ENCODE assay signal across 14 cellular contexts in genomic region chr10:98461500-98461842, GRCh38. TPM values are rescaled to one million over a fixed set of nuclear protein-coding genes. Genes with fewer than 3 reads are reported as not detected.
DNase-seq lines count a peak whose midpoint lies in the region; ATAC-seq and TF ChIP-seq lines count a peak whose summit lies in the region.
"Had no signal": no experiment of that assay in that cellular context is flagged by ENCODE, and none has a peak within 500 bp of the region (broad histone marks: within the 10 kb centered on the region; RNA-seq: fewer than 3 reads in every experiment).

No MANE protein-coding gene starts in this region.

- no peaks in the 10 kb centered on the region for H3K9me3 ChIP-seq in HEK293 (ENCODE audit: control insufficient read depth, insufficient read depth, low read depth, low read length)
- H3K9me3 ChIP-seq in ascending aorta: no peaks in the 10 kb centered on the region
- no peaks in the 10 kb centered on the region for H3K9me3 ChIP-seq in stomach
- H3K9me3 ChIP-seq: thyroid gland had no signal

- CTCF ChIA-PET in HEK293 (lab: Yijun Ruan, JAX): interaction anchor here (0.7 to 0.8 kb wide), 2 partner anchors 36 to 200 kb away, joined by 3 to 5 read pairs; no protein-coding TSS in a partner anchor

- no CpG with 5 or more reads among the region's 3 CpGs for WGBS in mesendoderm (ENCODE audit: extremely low coverage, insufficient coverage, low lambda C conversion rate)
- WGBS in stomach, 5 donors: 84 to 96% (median 92%) methylated on average over 3 of the region's 3 CpGs

- H3K4ac ChIP-seq in mesendoderm (ENCODE audit: low read depth, low read length): no peak overlapping the region

- no peak overlapping the region for H4K5ac ChIP-seq in mesendoderm (ENCODE audit: low read length)

- H2BK15ac ChIP-seq in mesendoderm (replicated peaks; ENCODE audit: low read depth): no peak overlapping the region

- H2BK120ac ChIP-seq in mesendoderm (ENCODE audit: low read depth, low read length): no peak overlapping the region

- H3K4me3 ChIP-seq in HEK293 (ENCODE audit: low read depth, low read length): no peak overlapping the region
- no peak overlapping the region for H3K4me3 ChIP-seq in ascending aorta
- H3K4me3 ChIP-seq in mesendoderm (ENCODE audit: low read length): no peak overlapping the region
- no peak overlapping the region for H3K4me3 ChIP-seq in stomach
- H3K4me3 ChIP-seq: coronary artery, thyroid gland had no signal

- TF ChIP-seq CTCF in HEK293 (tag by site-specific recombination; IDR thresholded peaks at IDR 0.05) (no peak), ascending aorta (IDR thresholded peaks at IDR 0.05) (no peak), stomach (IDR thresholded peaks at IDR 0.05) (no peak)

- POLR2A ChIA-PET in HEK293 (lab: Yijun Ruan, JAX): interaction anchor here (0.6 kb wide), 3 partner anchors 332 to 785 kb away, joined by 3 read pairs; no protein-coding TSS in a partner anchor

- no peak for TF ChIP-seq POLR2A in stomach (IDR thresholded peaks at IDR 0.05)

- no peak overlapping the region for H3K4me2 ChIP-seq in mesendoderm (ENCODE audit: low read length)

- no peak overlapping the region for H2AK5ac ChIP-seq in mesendoderm (ENCODE audit: low read length)

- no peak overlapping the region for H3K9ac ChIP-seq in mesendoderm (ENCODE audit: low read length)

- ATAC-seq in GM21360 (IDR thresholded peaks at IDR 0.05; ENCODE audit: unreplicated experiment): no peak
- ATAC-seq: stimulated activated memory B cell treated with anti-CD40 and anti-IgM and Interleukin-4, amounts not matched to agents 10 μg/mL and 1 μg/mL and 100 μg/mL, for 72 hours; T-cell had no signal

- H3K4me1 ChIP-seq in HEK293 (ENCODE audit: control insufficient read depth, insufficient read depth, low read length) (no peaks in the 10 kb centered on the region), ascending aorta (peaks cover 3 to 9% of the 10 kb centered on the region in 2 donors), mesendoderm (ENCODE audit: control insufficient read depth, low read depth, low read length) (no peaks in the 10 kb centered on the region), stomach (peaks cover 0 to 14% (median 7%) of the 10 kb centered on the region in 4 donors)

- H3K23ac ChIP-seq in mesendoderm (ENCODE audit: low read length): no peak overlapping the region

- DNase-seq in ascending aorta (ENCODE audit: low spot score in 2 of 2) (no peak), mesendoderm (no peak), stomach (no peak), caudate nucleus (lab: John Stamatoyannopoulos, UW) (no peak), epidermal melanocyte (ENCODE audit: insufficient read length, low spot score) (no peak)
- DNase-seq: NCI-H1048, NCI-H2081, NCI-H510A treated with DMSO at 0.1 percent for 48 hours, T-cell had no signal

- H4K8ac ChIP-seq in mesendoderm (ENCODE audit: low read depth, low read length): no peak overlapping the region

- no peaks in the 10 kb centered on the region for H3K27me3 ChIP-seq in ascending aorta
- H3K27me3 ChIP-seq in mesendoderm (ENCODE audit: insufficient read depth, low read length, poor library complexity): no peaks in the 10 kb centered on the region
- H3K27me3 ChIP-seq in stomach: peaks cover 0 to 6% (median 0%) of the 10 kb centered on the region in 3 donors
- H3K27me3 ChIP-seq: thyroid gland had no signal

- H3K18ac ChIP-seq in mesendoderm (ENCODE audit: low read length): peak overlapping the region; percentile 51

- intact Hi-C loops in ascending aorta (cut with DNase I): no loop called here
- intact Hi-C loops in stomach (cut with DNase I; ENCODE audit: low total_unique reads): loop anchor here (10.0 kb wide), 1 partner anchor 713 kb away; no protein-coding TSS in a partner anchor

- no peaks in the 10 kb centered on the region for H3K79me2 ChIP-seq in mesendoderm (ENCODE audit: control insufficient read depth, insufficient read depth, low read length)

- no peak overlapping the region for H3K56ac ChIP-seq in mesendoderm (ENCODE audit: low read length)

- H3K79me1 ChIP-seq in mesendoderm (ENCODE audit: low read length): no peaks in the 10 kb centered on the region

- H3K36me3 ChIP-seq in HEK293 (ENCODE audit: control insufficient read depth in 2 of 2, insufficient read depth in 1 of 2, low read length in 2 of 2) (no peaks in the 10 kb centered on the region), ascending aorta (no peaks in the 10 kb centered on the region), mesendoderm (ENCODE audit: control insufficient read depth, insufficient read depth, low read length) (no peaks in the 10 kb centered on the region), stomach (no peaks in the 10 kb centered on the region)
- H3K36me3 ChIP-seq: thyroid gland had no signal

- TF ChIP-seq EP300 in stomach (IDR thresholded peaks at IDR 0.05): no peak

- H3K27ac ChIP-seq in HEK293 (ENCODE audit: extremely low read depth, low read depth, low read length): 0 out of 2 replicates have a peak overlapping the region, but pooled peaks have one; percentile 18
- H3K27ac ChIP-seq in ascending aorta: peak overlapping the region; percentile 27 to 73
- H3K27ac ChIP-seq in mesendoderm (ENCODE audit: low read depth, low read length): no peak overlapping the region
- H3K27ac ChIP-seq in stomach: peak overlapping the region in 3 of 5 donors; percentile 35 to 74 (median 66)
- H3K27ac ChIP-seq in caudate nucleus (ENCODE audit: low read depth, low read length): no peak overlapping the region
- H3K27ac ChIP-seq: thyroid gland had no signal

- no peak overlapping the region for H2BK5ac ChIP-seq in mesendoderm (ENCODE audit: low read length)

TF ChIP-seq in HEK293, 187 proteins besides CTCF, POLR2A, EP300 and RAD21:
- TF ChIP-seq GLIS2 (tag by site-specific recombination; IDR thresholded peaks at IDR 0.05): no peak
- TF ChIP-seq ZNF398 (tag by site-specific recombination; IDR thresholded peaks at IDR 0.05): no peak
- TF ChIP-seq GLI4 (tag by site-specific recombination; IDR thresholded peaks at IDR 0.05): no peak
- peak; percentile 41 for TF ChIP-seq PRDM10 (tag by site-specific recombination; IDR thresholded peaks at IDR 0.05)
- no peak for TF ChIP-seq ZFP69B (tag by site-specific recombination; IDR thresholded peaks at IDR 0.05)
- TF ChIP-seq YY2 (tag by site-specific recombination; IDR thresholded peaks at IDR 0.05): no peak
TF ChIP-seq in HEK293: peak in this region for 1.

RNA-seq across cellular contexts. Expression of gene HPS1, which starts 14.7 kb away (rescaled TPM):
- total RNA-seq in ascending aorta (42.7 TPM), stomach (100 to 1,000 TPM in 2 of 5 donors, 10 to 100 TPM in 3; 15.1 to 140 (median 89.1) TPM)
- polyA plus RNA-seq in mesendoderm (2013, experiment 1 of 2): 22.7 TPM
- polyA plus RNA-seq in mesendoderm (2013, experiment 2 of 2): 24.9 TPM
- 10 to 100 TPM; 30.7 to 49.8 (median 37.3) TPM for polyA plus RNA-seq in stomach

RNA-seq across cellular contexts. Expression of gene PYROXD2, which starts 46.5 kb away (rescaled TPM):
- total RNA-seq in ascending aorta (5.6 TPM), stomach (10 to 100 TPM in 3 of 5 donors, 1 to 10 TPM in 2; 3.5 to 33.5 (median 13.2) TPM)
- 0.48 TPM for polyA plus RNA-seq in mesendoderm (2013, experiment 1 of 2)
- polyA plus RNA-seq in mesendoderm (2013, experiment 2 of 2): 1.2 TPM
- 1 to 10 TPM; 2.4 to 9.7 (median 3.5) TPM for polyA plus RNA-seq in stomach

Comparison
In these comparisons a context has a peak if more than half of its experiments do, and no peak if none do; other contexts are left out.
1. H3K27ac ChIP-seq: peak in HEK293 (single experiment), ascending aorta (2 of 2) and stomach (3 of 5); none in mesendoderm (single experiment) and caudate nucleus (single experiment).